8 cellular contexts compared by ENCODE assay signal in the genomic region with DNA sequence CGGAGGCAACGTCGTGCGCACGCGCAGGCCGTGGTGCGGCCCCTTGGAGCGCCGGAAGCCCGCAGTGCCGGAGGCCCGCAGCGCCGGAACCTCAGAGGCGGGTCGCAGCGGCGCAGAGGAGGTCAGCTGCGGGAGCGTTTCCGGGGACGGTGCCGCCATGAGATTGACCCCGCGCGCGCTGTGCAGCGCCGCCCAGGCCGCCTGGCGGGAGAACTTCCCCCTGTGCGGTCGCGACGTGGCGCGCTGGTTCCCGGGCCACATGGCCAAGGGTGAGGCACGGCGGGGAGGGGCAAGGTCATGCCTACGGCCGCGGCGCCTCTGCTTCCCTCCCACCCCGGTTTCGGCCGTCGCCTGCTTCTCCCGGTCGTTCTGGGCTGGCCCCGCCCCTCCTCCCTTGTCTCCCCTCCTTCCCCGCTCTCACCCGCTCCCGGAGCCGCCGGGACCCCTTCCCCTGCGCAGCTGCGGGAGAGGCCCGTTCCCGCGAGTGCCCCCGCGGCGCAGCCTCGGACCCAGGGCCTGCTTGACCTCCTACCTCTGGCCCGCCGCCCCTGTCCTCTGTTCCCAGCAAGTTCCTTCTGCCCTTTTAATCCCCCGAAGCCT. TPM values are rescaled to one million over a fixed set of nuclear protein-coding genes. Genes with fewer than 3 reads are reported as not detected.
DNase-seq lines count a peak whose midpoint lies in the region; ATAC-seq, FAIRE-seq and TF ChIP-seq lines count a peak whose summit lies in the region.

A gene with protein sequence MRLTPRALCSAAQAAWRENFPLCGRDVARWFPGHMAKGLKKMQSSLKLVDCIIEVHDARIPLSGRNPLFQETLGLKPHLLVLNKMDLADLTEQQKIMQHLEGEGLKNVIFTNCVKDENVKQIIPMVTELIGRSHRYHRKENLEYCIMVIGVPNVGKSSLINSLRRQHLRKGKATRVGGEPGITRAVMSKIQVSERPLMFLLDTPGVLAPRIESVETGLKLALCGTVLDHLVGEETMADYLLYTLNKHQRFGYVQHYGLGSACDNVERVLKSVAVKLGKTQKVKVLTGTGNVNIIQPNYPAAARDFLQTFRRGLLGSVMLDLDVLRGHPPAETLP (plus strand): TSS at position 94 of the 600 bp plus-strand sequence. CDS start 64 bp downstream, at position 158.

- no peak for FAIRE-seq in HTR-8/SVneo (lab: Jason Lieb, UNC)

- H3K36me3 ChIP-seq in OCI-LY7 (ENCODE audit: insufficient read depth, low read length) (peaks cover 37% of the 10 kb centered on the region), mucosa of rectum (ENCODE audit: control insufficient read depth in 2 of 2, insufficient read depth in 2 of 2, low read length in 2 of 2) (peaks cover 10 to 27% of the 10 kb centered on the region in 2 donors)

- POLR2A ChIA-PET in OCI-LY7 (lab: Charles Lee) = no interaction called here

- H3K9me3 Mint-ChIP-seq in activated T-cell treated with anti-CD3 and anti-CD28 coated beads, Interleukin-2, amount 50 U/mL, for 24 hours = no peaks in the 10 kb centered on the region

- peak within 1 kb of the TSS; percentile 96 for H3K4me3 Mint-ChIP-seq in activated T-cell treated with anti-CD3 and anti-CD28 coated beads, Interleukin-2, amount 50 U/mL, for 24 hours

- H3K4me1 Mint-ChIP-seq in activated T-cell treated with anti-CD3 and anti-CD28 coated beads, Interleukin-2, amount 50 U/mL, for 24 hours (ENCODE audit: low read depth) = peaks cover 62% of the 10 kb centered on the region

- TF ChIP-seq POLR2A in erythroblast (IDR thresholded peaks at IDR 0.05; ENCODE audit: low read length) = peak; percentile 88

- peaks cover 53% of the 10 kb centered on the region for H3K79me2 ChIP-seq in OCI-LY7 (ENCODE audit: insufficient read depth, low read depth, low read length)

- no peaks in the 10 kb centered on the region for H3K27me3 ChIP-seq in mucosa of rectum (ENCODE audit: control insufficient read depth in 2 of 2, insufficient read depth in 2 of 2, low read length in 2 of 2)

- intact Hi-C loops in OCI-LY7 (cut with micrococcal nuclease; ENCODE audit: unreplicated experiment) = loop anchor here (5.0 kb wide), 2 partner anchors 87 to 1237 kb away; a partner anchor contains a TSS

- H2AFZ ChIP-seq in OCI-LY7 (ENCODE audit: low read length) = peak within 1 kb of the TSS; percentile 34; the same call in 1 of the 2 replicates

- TF ChIP-seq CTCF in OCI-LY7 (conservative IDR thresholded peaks at IDR 0.05; ENCODE audit: low read length) = no peak

- H3K27ac ChIP-seq in OCI-LY7 (ENCODE audit: low read depth, low read length, poor library complexity, severe bottlenecking) (peak within 1 kb of the TSS; percentile 99), mucosa of rectum (ENCODE audit: low read depth in 2 of 2, low read length in 2 of 2) (peak within 1 kb of the TSS; percentile 84 to 91)

- CTCF ChIA-PET in OCI-LY7 (lab: Charles Lee; ENCODE audit: unreplicated experiment) = no interaction called here

- H3K4me3 ChIP-seq in OCI-LY7 (ENCODE audit: low read depth, low read length, poor library complexity, severe bottlenecking) (peak within 1 kb of the TSS; percentile 99), mucosa of rectum (ENCODE audit: low read length in 2 of 2) (peak within 1 kb of the TSS; percentile 83 to 91)

- H3K9ac ChIP-seq in mucosa of rectum (ENCODE audit: low read depth in 1 of 2, low read length in 2 of 2) = peak within 1 kb of the TSS; percentile 90 to 94

- no peaks in the 10 kb centered on the region for H3K9me3 ChIP-seq in OCI-LY7 (ENCODE audit: low read length)
- H3K9me3 ChIP-seq in mucosa of rectum (ENCODE audit: control insufficient read depth in 2 of 2, low read length in 2 of 2) = no peaks in the 10 kb centered on the region

- H3K9me2 ChIP-seq in OCI-LY7 (ENCODE audit: insufficient read depth, low read length) = no peaks in the 10 kb centered on the region

- peak within 1 kb of the TSS; percentile 96 for H3K4me2 ChIP-seq in OCI-LY7 (ENCODE audit: low read length)

- DNase-seq in DMS 273 (lab: John Stamatoyannopoulos, UW; ENCODE audit: unreplicated experiment) (peak; percentile 97), HTR-8/SVneo (ENCODE audit: insufficient read length, low spot score) (peak; percentile 89), OCI-LY7 (ENCODE audit: low spot score) (peak; percentile 97), erythroblast (lab: John Stamatoyannopoulos, UW) (peak; percentile 95 to 97)
- peak; percentile 98 for DNase-seq in activated T-cell treated with anti-CD3 and anti-CD28 coated beads, Interleukin-2, amount 50 U/mL, for 24 hours
- peak; percentile 78 to 93 for DNase-seq in stimulated activated CD8-positive, alpha-beta memory T cell treated with anti-CD3 and anti-CD28 coated beads, Interleukin-7, amount 100 ng/mL, for 4 hours (ENCODE audit: low read depth in 2 of 2)

- H3K36me3 Mint-ChIP-seq in activated T-cell treated with anti-CD3 and anti-CD28 coated beads, Interleukin-2, amount 50 U/mL, for 24 hours (ENCODE audit: low read depth) = peaks cover 47% of the 10 kb centered on the region

- no TSS peak for BruUV-seq in OCI-LY7 (replicated peaks; lab: Mats Ljungman, UMichigan)

- peak within 1 kb of the TSS; percentile 97 for H3K27ac Mint-ChIP-seq in activated T-cell treated with anti-CD3 and anti-CD28 coated beads, Interleukin-2, amount 50 U/mL, for 24 hours

- H4K20me1 ChIP-seq in OCI-LY7 (ENCODE audit: insufficient read depth, low read length) = no peaks in the 10 kb centered on the region

- H3K27me3 Mint-ChIP-seq in activated T-cell treated with anti-CD3 and anti-CD28 coated beads, Interleukin-2, amount 50 U/mL, for 24 hours = no peaks in the 10 kb centered on the region

- H3K4me1 ChIP-seq in OCI-LY7 (ENCODE audit: insufficient read depth, low read length, poor library complexity, severe bottlenecking) = peaks cover 56% of the 10 kb centered on the region
- peaks cover 8 to 15% of the 10 kb centered on the region in 2 donors for H3K4me1 ChIP-seq in mucosa of rectum (ENCODE audit: control insufficient read depth in 2 of 2, insufficient read depth in 2 of 2, low read length in 2 of 2)

- peak; percentile 72 for ATAC-seq in GM21381 (IDR thresholded peaks at IDR 0.05; ENCODE audit: unreplicated experiment)

RNA-seq across cellular contexts. Expression of the gene that starts here (rescaled TPM):
- total RNA-seq in OCI-LY7 (2014; rRNA removed; shearing (Covaris generic)) = 60.3 and 85.6 TPM in 2 replicates
- total RNA-seq in OCI-LY7 (2022) = 101 and 107 TPM in 2 replicates

Comparison
In these comparisons a context has a peak if more than half of its experiments do, and no peak if none do; other contexts are left out.
1. Peak in every context shown above with its lines: DNase-seq, ATAC-seq, H3K4me3 ChIP-seq and H3K27ac ChIP-seq.